In the genomic region with DNA sequence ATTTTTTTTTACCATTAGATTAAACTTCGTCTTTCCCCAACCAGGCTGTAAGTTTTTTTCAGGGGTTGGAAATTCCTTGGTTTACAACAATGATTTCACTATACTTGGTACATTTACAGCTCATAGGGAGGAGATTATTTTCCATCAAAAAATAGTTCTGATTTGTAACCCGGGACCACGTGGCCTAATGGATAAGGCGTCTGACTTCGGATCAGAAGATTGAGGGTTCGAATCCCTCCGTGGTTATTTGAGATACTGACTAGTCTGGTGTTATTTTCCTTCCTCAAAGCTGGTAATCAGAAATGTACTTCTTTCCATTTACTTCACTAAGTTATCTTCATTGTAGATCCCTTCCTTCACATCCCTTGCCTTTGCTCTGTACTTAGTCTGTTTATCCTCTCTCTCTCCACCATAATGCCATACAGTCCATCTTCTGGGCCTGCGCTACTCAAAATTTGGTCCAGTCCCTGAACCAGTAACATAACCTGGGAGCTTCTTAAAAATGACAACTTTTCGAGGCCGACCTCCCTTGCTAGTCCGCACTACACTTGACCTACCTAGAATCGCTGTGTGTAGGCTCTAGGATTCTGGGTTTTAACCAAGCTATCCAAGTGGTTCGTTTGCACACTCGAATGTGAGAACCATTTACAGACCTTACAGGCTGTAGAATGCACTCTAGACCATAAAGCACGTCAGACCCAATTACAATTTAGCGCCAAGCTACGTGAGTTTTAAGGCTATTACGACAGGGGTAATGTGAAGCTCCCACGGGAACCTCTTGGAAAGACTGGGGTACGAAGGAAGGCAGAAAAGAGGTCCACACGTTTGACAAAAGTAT, we compare ENCODE assay signal across 1 cellular context.
TF ChIP-seq lines count a peak whose summit lies in the region.

No MANE protein-coding gene starts in this region.

TF ChIP-seq in K562, 482 proteins besides CTCF, POLR2A, EP300 and RAD21 (continued from another document and continues in another):
- TF ChIP-seq, protein P1, sequence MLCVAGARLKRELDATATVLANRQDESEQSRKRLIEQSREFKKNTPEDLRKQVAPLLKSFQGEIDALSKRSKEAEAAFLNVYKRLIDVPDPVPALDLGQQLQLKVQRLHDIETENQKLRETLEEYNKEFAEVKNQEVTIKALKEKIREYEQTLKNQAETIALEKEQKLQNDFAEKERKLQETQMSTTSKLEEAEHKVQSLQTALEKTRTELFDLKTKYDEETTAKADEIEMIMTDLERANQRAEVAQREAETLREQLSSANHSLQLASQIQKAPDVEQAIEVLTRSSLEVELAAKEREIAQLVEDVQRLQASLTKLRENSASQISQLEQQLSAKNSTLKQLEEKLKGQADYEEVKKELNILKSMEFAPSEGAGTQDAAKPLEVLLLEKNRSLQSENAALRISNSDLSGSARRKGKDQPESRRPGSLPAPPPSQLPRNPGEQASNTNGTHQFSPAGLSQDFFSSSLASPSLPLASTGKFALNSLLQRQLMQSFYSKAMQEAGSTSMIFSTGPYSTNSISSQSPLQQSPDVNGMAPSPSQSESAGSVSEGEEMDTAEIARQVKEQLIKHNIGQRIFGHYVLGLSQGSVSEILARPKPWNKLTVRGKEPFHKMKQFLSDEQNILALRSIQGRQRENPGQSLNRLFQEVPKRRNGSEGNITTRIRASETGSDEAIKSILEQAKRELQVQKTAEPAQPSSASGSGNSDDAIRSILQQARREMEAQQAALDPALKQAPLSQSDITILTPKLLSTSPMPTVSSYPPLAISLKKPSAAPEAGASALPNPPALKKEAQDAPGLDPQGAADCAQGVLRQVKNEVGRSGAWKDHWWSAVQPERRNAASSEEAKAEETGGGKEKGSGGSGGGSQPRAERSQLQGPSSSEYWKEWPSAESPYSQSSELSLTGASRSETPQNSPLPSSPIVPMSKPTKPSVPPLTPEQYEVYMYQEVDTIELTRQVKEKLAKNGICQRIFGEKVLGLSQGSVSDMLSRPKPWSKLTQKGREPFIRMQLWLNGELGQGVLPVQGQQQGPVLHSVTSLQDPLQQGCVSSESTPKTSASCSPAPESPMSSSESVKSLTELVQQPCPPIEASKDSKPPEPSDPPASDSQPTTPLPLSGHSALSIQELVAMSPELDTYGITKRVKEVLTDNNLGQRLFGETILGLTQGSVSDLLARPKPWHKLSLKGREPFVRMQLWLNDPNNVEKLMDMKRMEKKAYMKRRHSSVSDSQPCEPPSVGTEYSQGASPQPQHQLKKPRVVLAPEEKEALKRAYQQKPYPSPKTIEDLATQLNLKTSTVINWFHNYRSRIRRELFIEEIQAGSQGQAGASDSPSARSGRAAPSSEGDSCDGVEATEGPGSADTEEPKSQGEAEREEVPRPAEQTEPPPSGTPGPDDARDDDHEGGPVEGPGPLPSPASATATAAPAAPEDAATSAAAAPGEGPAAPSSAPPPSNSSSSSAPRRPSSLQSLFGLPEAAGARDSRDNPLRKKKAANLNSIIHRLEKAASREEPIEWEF (CRISPR knock-in tag; IDR thresholded peaks at IDR 0.05) = no peak
- TF ChIP-seq, protein P2, sequence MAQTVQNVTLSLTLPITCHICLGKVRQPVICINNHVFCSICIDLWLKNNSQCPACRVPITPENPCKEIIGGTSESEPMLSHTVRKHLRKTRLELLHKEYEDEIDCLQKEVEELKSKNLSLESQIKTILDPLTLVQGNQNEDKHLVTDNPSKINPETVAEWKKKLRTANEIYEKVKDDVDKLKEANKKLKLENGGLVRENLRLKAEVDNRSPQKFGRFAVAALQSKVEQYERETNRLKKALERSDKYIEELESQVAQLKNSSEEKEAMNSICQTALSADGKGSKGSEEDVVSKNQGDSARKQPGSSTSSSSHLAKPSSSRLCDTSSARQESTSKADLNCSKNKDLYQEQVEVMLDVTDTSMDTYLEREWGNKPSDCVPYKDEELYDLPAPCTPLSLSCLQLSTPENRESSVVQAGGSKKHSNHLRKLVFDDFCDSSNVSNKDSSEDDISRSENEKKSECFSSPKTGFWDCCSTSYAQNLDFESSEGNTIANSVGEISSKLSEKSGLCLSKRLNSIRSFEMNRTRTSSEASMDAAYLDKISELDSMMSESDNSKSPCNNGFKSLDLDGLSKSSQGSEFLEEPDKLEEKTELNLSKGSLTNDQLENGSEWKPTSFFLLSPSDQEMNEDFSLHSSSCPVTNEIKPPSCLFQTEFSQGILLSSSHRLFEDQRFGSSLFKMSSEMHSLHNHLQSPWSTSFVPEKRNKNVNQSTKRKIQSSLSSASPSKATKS (CRISPR knock-in tag; IDR thresholded peaks at IDR 0.05) = no peak
- no peak for TF ChIP-seq NR1H2 (CRISPR knock-in tag; IDR thresholded peaks at IDR 0.05)
- TF ChIP-seq SREBF2 (CRISPR knock-in tag; IDR thresholded peaks at IDR 0.05) = no peak
- TF ChIP-seq, protein P3, sequence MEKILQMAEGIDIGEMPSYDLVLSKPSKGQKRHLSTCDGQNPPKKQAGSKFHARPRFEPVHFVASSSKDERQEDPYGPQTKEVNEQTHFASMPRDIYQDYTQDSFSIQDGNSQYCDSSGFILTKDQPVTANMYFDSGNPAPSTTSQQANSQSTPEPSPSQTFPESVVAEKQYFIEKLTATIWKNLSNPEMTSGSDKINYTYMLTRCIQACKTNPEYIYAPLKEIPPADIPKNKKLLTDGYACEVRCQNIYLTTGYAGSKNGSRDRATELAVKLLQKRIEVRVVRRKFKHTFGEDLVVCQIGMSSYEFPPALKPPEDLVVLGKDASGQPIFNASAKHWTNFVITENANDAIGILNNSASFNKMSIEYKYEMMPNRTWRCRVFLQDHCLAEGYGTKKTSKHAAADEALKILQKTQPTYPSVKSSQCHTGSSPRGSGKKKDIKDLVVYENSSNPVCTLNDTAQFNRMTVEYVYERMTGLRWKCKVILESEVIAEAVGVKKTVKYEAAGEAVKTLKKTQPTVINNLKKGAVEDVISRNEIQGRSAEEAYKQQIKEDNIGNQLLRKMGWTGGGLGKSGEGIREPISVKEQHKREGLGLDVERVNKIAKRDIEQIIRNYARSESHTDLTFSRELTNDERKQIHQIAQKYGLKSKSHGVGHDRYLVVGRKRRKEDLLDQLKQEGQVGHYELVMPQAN (IDR thresholded peaks at IDR 0.05; ENCODE audit: borderline replicate concordance) = 0 out of 2 replicates have a peak, but pooled peaks have one; percentile 19
- no peak; the same call in 1 of the 2 replicates for TF ChIP-seq PYGO2 (tag; IDR thresholded peaks at IDR 0.05)
- TF ChIP-seq, protein P4, sequence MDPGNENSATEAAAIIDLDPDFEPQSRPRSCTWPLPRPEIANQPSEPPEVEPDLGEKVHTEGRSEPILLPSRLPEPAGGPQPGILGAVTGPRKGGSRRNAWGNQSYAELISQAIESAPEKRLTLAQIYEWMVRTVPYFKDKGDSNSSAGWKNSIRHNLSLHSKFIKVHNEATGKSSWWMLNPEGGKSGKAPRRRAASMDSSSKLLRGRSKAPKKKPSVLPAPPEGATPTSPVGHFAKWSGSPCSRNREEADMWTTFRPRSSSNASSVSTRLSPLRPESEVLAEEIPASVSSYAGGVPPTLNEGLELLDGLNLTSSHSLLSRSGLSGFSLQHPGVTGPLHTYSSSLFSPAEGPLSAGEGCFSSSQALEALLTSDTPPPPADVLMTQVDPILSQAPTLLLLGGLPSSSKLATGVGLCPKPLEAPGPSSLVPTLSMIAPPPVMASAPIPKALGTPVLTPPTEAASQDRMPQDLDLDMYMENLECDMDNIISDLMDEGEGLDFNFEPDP (CRISPR knock-in tag; IDR thresholded peaks at IDR 0.05) = no peak
- no peak; the same call in 1 of the 2 replicates for TF ChIP-seq HDAC2 (IDR thresholded peaks at IDR 0.05)
- TF ChIP-seq ZNF174 (CRISPR knock-in tag; IDR thresholded peaks at IDR 0.05) = no peak
- no peak for TF ChIP-seq POLR2B (IDR thresholded peaks at IDR 0.05; ENCODE audit: low read depth, partially characterized antibody)
- TF ChIP-seq FOXM1 (IDR thresholded peaks at IDR 0.05; ENCODE audit: low read depth) = 0 out of 2 replicates have a peak, but pooled peaks have one; percentile 8
- TF ChIP-seq FOXM1 (CRISPR knock-in tag; IDR thresholded peaks at IDR 0.05; ENCODE audit: low read depth) = no peak
- TF ChIP-seq, protein P5, sequence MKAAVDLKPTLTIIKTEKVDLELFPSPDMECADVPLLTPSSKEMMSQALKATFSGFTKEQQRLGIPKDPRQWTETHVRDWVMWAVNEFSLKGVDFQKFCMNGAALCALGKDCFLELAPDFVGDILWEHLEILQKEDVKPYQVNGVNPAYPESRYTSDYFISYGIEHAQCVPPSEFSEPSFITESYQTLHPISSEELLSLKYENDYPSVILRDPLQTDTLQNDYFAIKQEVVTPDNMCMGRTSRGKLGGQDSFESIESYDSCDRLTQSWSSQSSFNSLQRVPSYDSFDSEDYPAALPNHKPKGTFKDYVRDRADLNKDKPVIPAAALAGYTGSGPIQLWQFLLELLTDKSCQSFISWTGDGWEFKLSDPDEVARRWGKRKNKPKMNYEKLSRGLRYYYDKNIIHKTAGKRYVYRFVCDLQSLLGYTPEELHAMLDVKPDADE (conservative IDR thresholded peaks at IDR 0.05; ENCODE audit: control insufficient read depth, low read depth, low read length) = no peak
- TF ChIP-seq, protein P6, sequence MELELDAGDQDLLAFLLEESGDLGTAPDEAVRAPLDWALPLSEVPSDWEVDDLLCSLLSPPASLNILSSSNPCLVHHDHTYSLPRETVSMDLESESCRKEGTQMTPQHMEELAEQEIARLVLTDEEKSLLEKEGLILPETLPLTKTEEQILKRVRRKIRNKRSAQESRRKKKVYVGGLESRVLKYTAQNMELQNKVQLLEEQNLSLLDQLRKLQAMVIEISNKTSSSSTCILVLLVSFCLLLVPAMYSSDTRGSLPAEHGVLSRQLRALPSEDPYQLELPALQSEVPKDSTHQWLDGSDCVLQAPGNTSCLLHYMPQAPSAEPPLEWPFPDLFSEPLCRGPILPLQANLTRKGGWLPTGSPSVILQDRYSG (tag; conservative IDR thresholded peaks at IDR 0.05; ENCODE audit: low read depth) = no peak
- TF ChIP-seq, protein P7, sequence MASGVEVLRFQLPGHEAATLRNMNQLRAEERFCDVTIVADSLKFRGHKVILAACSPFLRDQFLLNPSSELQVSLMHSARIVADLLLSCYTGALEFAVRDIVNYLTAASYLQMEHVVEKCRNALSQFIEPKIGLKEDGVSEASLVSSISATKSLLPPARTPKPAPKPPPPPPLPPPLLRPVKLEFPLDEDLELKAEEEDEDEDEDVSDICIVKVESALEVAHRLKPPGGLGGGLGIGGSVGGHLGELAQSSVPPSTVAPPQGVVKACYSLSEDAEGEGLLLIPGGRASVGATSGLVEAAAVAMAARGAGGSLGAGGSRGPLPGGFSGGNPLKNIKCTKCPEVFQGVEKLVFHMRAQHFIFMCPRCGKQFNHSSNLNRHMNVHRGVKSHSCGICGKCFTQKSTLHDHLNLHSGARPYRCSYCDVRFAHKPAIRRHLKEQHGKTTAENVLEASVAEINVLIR (CRISPR knock-in tag; IDR thresholded peaks at IDR 0.05) = no peak
- TF ChIP-seq, protein P8, sequence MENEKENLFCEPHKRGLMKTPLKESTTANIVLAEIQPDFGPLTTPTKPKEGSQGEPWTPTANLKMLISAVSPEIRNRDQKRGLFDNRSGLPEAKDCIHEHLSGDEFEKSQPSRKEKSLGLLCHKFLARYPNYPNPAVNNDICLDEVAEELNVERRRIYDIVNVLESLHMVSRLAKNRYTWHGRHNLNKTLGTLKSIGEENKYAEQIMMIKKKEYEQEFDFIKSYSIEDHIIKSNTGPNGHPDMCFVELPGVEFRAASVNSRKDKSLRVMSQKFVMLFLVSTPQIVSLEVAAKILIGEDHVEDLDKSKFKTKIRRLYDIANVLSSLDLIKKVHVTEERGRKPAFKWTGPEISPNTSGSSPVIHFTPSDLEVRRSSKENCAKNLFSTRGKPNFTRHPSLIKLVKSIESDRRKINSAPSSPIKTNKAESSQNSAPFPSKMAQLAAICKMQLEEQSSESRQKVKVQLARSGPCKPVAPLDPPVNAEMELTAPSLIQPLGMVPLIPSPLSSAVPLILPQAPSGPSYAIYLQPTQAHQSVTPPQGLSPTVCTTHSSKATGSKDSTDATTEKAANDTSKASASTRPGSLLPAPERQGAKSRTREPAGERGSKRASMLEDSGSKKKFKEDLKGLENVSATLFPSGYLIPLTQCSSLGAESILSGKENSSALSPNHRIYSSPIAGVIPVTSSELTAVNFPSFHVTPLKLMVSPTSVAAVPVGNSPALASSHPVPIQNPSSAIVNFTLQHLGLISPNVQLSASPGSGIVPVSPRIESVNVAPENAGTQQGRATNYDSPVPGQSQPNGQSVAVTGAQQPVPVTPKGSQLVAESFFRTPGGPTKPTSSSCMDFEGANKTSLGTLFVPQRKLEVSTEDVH (IDR thresholded peaks at IDR 0.05; ENCODE audit: low read depth, partially characterized antibody) = peak; percentile 70
- TF ChIP-seq HOXB6 (CRISPR knock-in tag; IDR thresholded peaks at IDR 0.05; ENCODE audit: borderline replicate concordance) = no peak
- no peak for TF ChIP-seq ZNF316 (IDR thresholded peaks at IDR 0.05)
- TF ChIP-seq, protein P9, sequence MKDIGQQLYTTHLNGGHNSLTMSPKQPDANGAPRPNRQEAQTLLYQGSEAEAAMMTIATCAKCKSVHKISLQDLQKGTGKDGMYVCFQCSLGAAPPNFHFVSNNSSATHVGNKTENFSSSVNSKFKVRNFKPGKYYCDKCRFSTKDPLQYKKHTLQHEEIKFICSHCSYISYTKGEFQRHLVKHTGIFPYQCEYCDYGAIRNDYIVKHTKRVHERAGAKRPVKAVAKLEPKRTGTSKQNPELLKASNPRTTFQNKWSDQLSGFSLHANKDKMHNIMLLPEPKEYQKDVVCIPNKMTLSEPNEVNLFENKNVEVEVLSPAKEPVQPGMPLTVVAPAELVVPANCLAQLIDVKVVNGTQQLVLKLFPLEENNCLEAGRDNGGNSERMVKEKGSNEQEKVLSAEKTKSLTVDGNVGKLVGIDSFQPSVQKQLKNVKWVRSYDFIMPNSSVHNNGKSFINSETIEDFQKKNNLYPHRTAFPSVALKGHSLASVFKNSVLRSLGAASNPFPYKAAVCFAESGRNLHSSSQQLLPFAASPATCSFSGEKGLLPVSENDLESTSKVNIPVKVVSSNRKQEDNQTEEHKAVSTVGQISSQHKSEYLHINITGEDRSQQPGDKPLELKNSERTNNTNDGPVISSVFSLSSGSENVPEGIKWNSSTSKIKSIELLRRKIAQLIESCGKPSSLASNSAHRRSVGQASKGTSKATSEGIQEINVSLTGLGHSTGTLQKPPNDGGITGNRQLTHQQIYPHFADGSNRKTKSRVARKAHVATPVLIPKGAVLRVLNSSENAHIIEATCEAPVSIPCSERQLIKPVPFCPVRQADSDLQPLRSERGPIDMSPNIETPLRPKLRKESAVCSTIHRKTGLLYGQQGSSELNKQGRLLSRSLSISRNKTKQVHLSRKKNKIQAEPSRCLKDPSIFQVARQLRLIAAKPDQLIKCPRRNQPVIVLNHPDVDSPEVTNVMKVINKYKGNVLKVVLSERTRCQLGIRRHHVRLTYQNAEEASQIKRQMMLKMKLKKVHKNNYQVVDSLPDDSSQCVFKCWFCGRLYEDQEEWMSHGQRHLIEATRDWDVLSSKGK (CRISPR knock-in tag; IDR thresholded peaks at IDR 0.05) = no peak
- no peak; the same call in 1 of the 2 replicates for TF ChIP-seq MTF1 (CRISPR knock-in tag; IDR thresholded peaks at IDR 0.05; ENCODE audit: borderline replicate concordance)
- no peak for TF ChIP-seq XRCC3 (IDR thresholded peaks at IDR 0.05)
- TF ChIP-seq HLTF (IDR thresholded peaks at IDR 0.05) = 0 out of 2 replicates have a peak, but pooled peaks have one; percentile 9
- no peak for TF ChIP-seq PCBP1 (IDR thresholded peaks at IDR 0.05; ENCODE audit: low read depth, low read length, poor library complexity, severe bottlenecking)
